ENCODE assay signal across 8 cellular contexts in the genomic region with DNA sequence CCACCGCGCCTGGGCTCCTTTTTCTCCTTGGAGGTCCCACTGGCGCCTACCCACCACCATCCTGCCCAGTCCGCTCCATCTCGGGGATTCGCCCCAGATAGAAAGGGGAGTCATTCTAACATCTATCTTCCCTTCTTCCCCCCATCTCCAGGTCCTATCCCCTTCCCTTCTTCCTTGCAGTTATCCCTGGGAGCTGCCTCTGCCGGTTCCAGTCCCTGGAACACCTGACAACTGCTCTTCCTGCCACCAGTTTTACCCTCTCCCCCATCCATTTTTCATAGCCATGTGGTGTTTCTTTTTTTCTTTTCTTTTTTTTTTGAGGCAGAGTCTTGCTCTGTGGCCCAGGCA. TPM values are rescaled to one million over a fixed set of nuclear protein-coding genes. Genes with fewer than 3 reads are reported as not detected.
DNase-seq lines count a peak whose midpoint lies in the region; ATAC-seq, FAIRE-seq and TF ChIP-seq lines count a peak whose summit lies in the region.
"Had no signal": no experiment of that assay in that cellular context is flagged by ENCODE, and none has a peak within 500 bp of the region (broad histone marks: within the 10 kb centered on the region; RNA-seq: fewer than 3 reads in every experiment).

No MANE protein-coding gene starts in this region.

- no peak overlapping the region for H3K23ac ChIP-seq in H9 (ENCODE audit: insufficient read length, low read depth, low read length)

- H2BK20ac ChIP-seq in H9 (ENCODE audit: low read depth, low read length, poor library complexity, severe bottlenecking): no peak overlapping the region

- peak overlapping the region; percentile 59 to 60 for H3K4me3 ChIP-seq in kidney (ENCODE audit: low read length in 2 of 2)
- H3K4me3 ChIP-seq: body of pancreas had no signal

- no peak overlapping the region for H4K5ac ChIP-seq in H9 (ENCODE audit: insufficient read length, low read depth, low read length)

- H3K27me3 Mint-ChIP-seq in H9 (ENCODE audit: low read depth) (peaks cover 17% of the 10 kb centered on the region), T-cell (peaks cover 48 to 70% of the 10 kb centered on the region in 2 donors)
- H3K27me3 Mint-ChIP-seq in stimulated activated memory B cell treated with anti-CD40 and anti-IgM and Interleukin-4, amounts not matched to agents 10 μg/mL and 1 μg/mL and 100 μg/mL, for 72 hours: peaks cover 39% of the 10 kb centered on the region

- DNase-seq in H9 (no peak), T-cell (no peak), kidney (no peak), HEK293T (ENCODE audit: extremely low spot score) (no peak)

- H3K4me1 Mint-ChIP-seq in H9 (peaks cover 27 to 30% of the 10 kb centered on the region in 2 experiments), T-cell (peaks cover 12 to 24% (median 17%) of the 10 kb centered on the region in 3 donors)
- peaks cover 21% of the 10 kb centered on the region for H3K4me1 Mint-ChIP-seq in stimulated activated memory B cell treated with anti-CD40 and anti-IgM and Interleukin-4, amounts not matched to agents 10 μg/mL and 1 μg/mL and 100 μg/mL, for 72 hours

- H3K9me3 Mint-ChIP-seq in H9: no peaks in the 10 kb centered on the region; a peak in 1 of 5 replicates
- no peaks in the 10 kb centered on the region for H3K9me3 Mint-ChIP-seq in T-cell
- H3K9me3 Mint-ChIP-seq in stimulated activated memory B cell treated with anti-CD40 and anti-IgM and Interleukin-4, amounts not matched to agents 10 μg/mL and 1 μg/mL and 100 μg/mL, for 72 hours: no peaks in the 10 kb centered on the region

- intact Hi-C loops in kidney (cut with DNase I): no loop called here

- H4K91ac ChIP-seq in H9 (ENCODE audit: insufficient read length, low read depth, low read length): no peak overlapping the region

- no peak overlapping the region for H3K18ac ChIP-seq in H9 (ENCODE audit: insufficient read length, low read depth, low read length)

- TF ChIP-seq CTCF in H9 (conservative IDR thresholded peaks at IDR 0.05) (no peak; the same call in 1 of the 3 replicates), kidney (IDR thresholded peaks at IDR 0.05; ENCODE audit: borderline replicate concordance, extremely low read depth, insufficient read depth) (no peak)

- H2BK15ac ChIP-seq in H9 (ENCODE audit: low read depth, low read length): no peak overlapping the region

- no peaks in the 10 kb centered on the region for H3K36me3 Mint-ChIP-seq in H9 (ENCODE audit: insufficient read depth in 1 of 3, low read depth in 3 of 3)
- H3K36me3 Mint-ChIP-seq in T-cell: no peaks in the 10 kb centered on the region
- no peaks in the 10 kb centered on the region for H3K36me3 Mint-ChIP-seq in stimulated activated memory B cell treated with anti-CD40 and anti-IgM and Interleukin-4, amounts not matched to agents 10 μg/mL and 1 μg/mL and 100 μg/mL, for 72 hours

- H3K9me3 ChIP-seq in H9 (ENCODE audit: control insufficient read depth, low read depth, low read length): no peaks in the 10 kb centered on the region
- H3K9me3 ChIP-seq in kidney (ENCODE audit: control insufficient read depth in 1 of 2, low read length in 2 of 2): no peaks in the 10 kb centered on the region
- H3K9me3 ChIP-seq: body of pancreas had no signal

- H3K4me1 ChIP-seq in H9 (ENCODE audit: insufficient read depth, low read length) (peaks cover 3% of the 10 kb centered on the region; the same call in 1 of the 2 replicates), kidney (ENCODE audit: control insufficient read depth in 1 of 2, insufficient read depth in 1 of 2, low read depth in 1 of 2, low read length in 2 of 2) (peaks cover 10 to 13% of the 10 kb centered on the region in 2 donors)

- H3K14ac ChIP-seq in H9 (ENCODE audit: insufficient read depth, low read length): no peak overlapping the region

- H3K79me2 ChIP-seq in H9 (ENCODE audit: insufficient read depth, low read length): no peaks in the 10 kb centered on the region

- H3K23me2 ChIP-seq in H9 (ENCODE audit: insufficient read length, low read depth, low read length, poor library complexity, severe bottlenecking): peaks cover 8% of the 10 kb centered on the region

- no CpG with 5 or more reads among the region's 7 CpGs for WGBS in H9 (ENCODE audit: extremely low coverage, insufficient read length, low lambda C conversion rate)

- no peak for FAIRE-seq in kidney (lab: Jason Lieb, UNC)

- no peak overlapping the region for H3K56ac ChIP-seq in H9 (ENCODE audit: insufficient read length, low read depth, low read length)

- no peak overlapping the region for H4K8ac ChIP-seq in H9 (replicated peaks; ENCODE audit: insufficient read length, low read depth, low read length)

- no peak overlapping the region for H3K4ac ChIP-seq in H9 (ENCODE audit: low read depth, low read length)

- peak overlapping the region; percentile 54 for H3K4me2 ChIP-seq in H9 (ENCODE audit: insufficient read depth, insufficient read length, low read length)

- H3K9ac ChIP-seq in H9 (ENCODE audit: extremely low read depth, insufficient read length, low read length) (no peak overlapping the region), kidney (ENCODE audit: low read length in 2 of 2) (peak overlapping the region in 1 of 2 donors; percentile 19)

- no peak overlapping the region for H2BK5ac ChIP-seq in H9 (ENCODE audit: insufficient read length, low read length)

- no peaks in the 10 kb centered on the region for H3K36me3 ChIP-seq in kidney (ENCODE audit: control insufficient read depth in 1 of 2, insufficient read depth in 2 of 2, low read length in 2 of 2)

- no peak overlapping the region for H2AK5ac ChIP-seq in H9 (ENCODE audit: insufficient read length, low read length)

- H3K27ac Mint-ChIP-seq in H9 (no peak overlapping the region), T-cell (peak overlapping the region in 1 of 2 donors; percentile 19)
- H3K27ac Mint-ChIP-seq in stimulated activated memory B cell treated with anti-CD40 and anti-IgM and Interleukin-4, amounts not matched to agents 10 μg/mL and 1 μg/mL and 100 μg/mL, for 72 hours: no peak overlapping the region

- no peak overlapping the region for H3T11ph ChIP-seq in H9 (ENCODE audit: low read length)

- no peaks in the 10 kb centered on the region for H3K79me1 ChIP-seq in H9 (ENCODE audit: insufficient read depth, low read depth, low read length, poor library complexity, severe bottlenecking)

- CTCF ChIA-PET in T-cell (lab: Charles Lee): no interaction called here
- CTCF ChIA-PET in HEK293T (lab: Yijun Ruan, JAX): interaction anchor here (0.6 to 3.2 kb wide), 14 partner anchors 8 to 239 kb away, joined by 3 to 18 read pairs (median 6); a partner anchor contains a TSS

- H3K27ac ChIP-seq in H9 (ENCODE audit: insufficient read length, low read depth, low read length): no peak overlapping the region
- peak overlapping the region; percentile 90 to 91 for H3K27ac ChIP-seq in kidney (ENCODE audit: low read depth in 2 of 2, low read length in 2 of 2)

- H3K27me3 ChIP-seq in H9 (ENCODE audit: insufficient read depth, low read length): no peaks in the 10 kb centered on the region
- H3K27me3 ChIP-seq: body of pancreas had no signal

- H2BK12ac ChIP-seq in H9 (ENCODE audit: insufficient read length, low read depth, low read length): no peak overlapping the region

- peak overlapping the region; percentile 75 to 85 for H3K4me3 Mint-ChIP-seq in H9
- H3K4me3 Mint-ChIP-seq in T-cell: peak overlapping the region in 2 of 3 donors; percentile 9 to 72
- peak overlapping the region; percentile 68 for H3K4me3 Mint-ChIP-seq in stimulated activated memory B cell treated with anti-CD40 and anti-IgM and Interleukin-4, amounts not matched to agents 10 μg/mL and 1 μg/mL and 100 μg/mL, for 72 hours

- H2AFZ ChIP-seq in H9 (ENCODE audit: low read length): no peak overlapping the region

- POLR2A ChIA-PET in T-cell (lab: Charles Lee): no interaction called here
- POLR2A ChIA-PET in HEK293T (lab: Yijun Ruan, JAX): interaction anchor here (1.0 to 2.3 kb wide), 6 partner anchors 10 to 73 kb away, joined by 3 to 20 read pairs (median 6); a partner anchor contains a TSS

- no peak for ATAC-seq in T-cell (replicated peaks in 1 of 4)
- ATAC-seq in stimulated activated memory B cell treated with anti-CD40 and anti-IgM and Interleukin-4, amounts not matched to agents 10 μg/mL and 1 μg/mL and 100 μg/mL, for 72 hours: no peak
- ATAC-seq in HG02970 (IDR thresholded peaks at IDR 0.05; ENCODE audit: low FRiP score, unreplicated experiment): no peak
- ATAC-seq in GM21825 (IDR thresholded peaks at IDR 0.05; ENCODE audit: unreplicated experiment): no peak

- no peaks in the 10 kb centered on the region for H4K20me1 ChIP-seq in H9 (ENCODE audit: control insufficient read depth, insufficient read depth, insufficient read length)

- H2BK120ac ChIP-seq in H9 (ENCODE audit: low read depth, low read length, poor library complexity, severe bottlenecking): no peak overlapping the region

TF ChIP-seq in HEK293T, 16 proteins besides CTCF, POLR2A, EP300 and RAD21 (continues in another document):
- TF ChIP-seq FOXK2 (IDR thresholded peaks at IDR 0.05) (no peak), ZNF384 (IDR thresholded peaks at IDR 0.05) (no peak), FOXM1 (IDR thresholded peaks at IDR 0.05; ENCODE audit: borderline replicate concordance) (no peak), FOXA1 (IDR thresholded peaks at IDR 0.05) (no peak), BHLHE40 (IDR thresholded peaks at IDR 0.05; ENCODE audit: borderline replicate concordance) (no peak), LEF1 (IDR thresholded peaks at IDR 0.05; ENCODE audit: borderline replicate concordance) (no peak), TARDBP (IDR thresholded peaks at IDR 0.05) (no peak), HDGF (IDR thresholded peaks at IDR 0.05; ENCODE audit: borderline replicate concordance) (no peak), ARNT (IDR thresholded peaks at IDR 0.05) (no peak), NFRKB (IDR thresholded peaks at IDR 0.05) (no peak), SP1 (IDR thresholded peaks at IDR 0.05) (no peak), ELF4 (IDR thresholded peaks at IDR 0.05) (no peak), CTBP1 (IDR thresholded peaks at IDR 0.05; ENCODE audit: borderline replicate concordance) (no peak)
- TF ChIP-seq, protein P1, sequence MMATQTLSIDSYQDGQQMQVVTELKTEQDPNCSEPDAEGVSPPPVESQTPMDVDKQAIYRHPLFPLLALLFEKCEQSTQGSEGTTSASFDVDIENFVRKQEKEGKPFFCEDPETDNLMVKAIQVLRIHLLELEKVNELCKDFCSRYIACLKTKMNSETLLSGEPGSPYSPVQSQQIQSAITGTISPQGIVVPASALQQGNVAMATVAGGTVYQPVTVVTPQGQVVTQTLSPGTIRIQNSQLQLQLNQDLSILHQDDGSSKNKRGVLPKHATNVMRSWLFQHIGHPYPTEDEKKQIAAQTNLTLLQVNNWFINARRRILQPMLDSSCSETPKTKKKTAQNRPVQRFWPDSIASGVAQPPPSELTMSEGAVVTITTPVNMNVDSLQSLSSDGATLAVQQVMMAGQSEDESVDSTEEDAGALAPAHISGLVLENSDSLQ (IDR thresholded peaks at IDR 0.05): no peak

RNA-seq across cellular contexts. Expression of a gene that starts 12.0 kb away (rescaled TPM):
- total RNA-seq in H9 (2021): 6.2 and 6.5 TPM in 2 replicates
- under 1 TPM in 3 of 5 donors, not detected in 2; 0.41 to 0.67 (median 0.59) TPM for total RNA-seq in T-cell
- 29.0 TPM for total RNA-seq in kidney
- 9.2 TPM for polyA plus RNA-seq in kidney (ENCODE audit: insufficient read depth, low read depth, low replicate concordance)

RNA-seq across cellular contexts. Expression of a gene that starts 48.3 kb away (rescaled TPM):
- total RNA-seq in H9 (2021) (10.7 and 10.9 TPM in 2 replicates), T-cell (1 to 10 TPM in 2 of 5 donors, under 1 TPM in 3; 0.65 to 3.4 (median 0.98) TPM), kidney (3.2 TPM)
- polyA plus RNA-seq in kidney (ENCODE audit: insufficient read depth, low read depth, low replicate concordance): 5.3 TPM
